Comparison of ENCODE assay signal across 8 cellular contexts in the genomic region with DNA sequence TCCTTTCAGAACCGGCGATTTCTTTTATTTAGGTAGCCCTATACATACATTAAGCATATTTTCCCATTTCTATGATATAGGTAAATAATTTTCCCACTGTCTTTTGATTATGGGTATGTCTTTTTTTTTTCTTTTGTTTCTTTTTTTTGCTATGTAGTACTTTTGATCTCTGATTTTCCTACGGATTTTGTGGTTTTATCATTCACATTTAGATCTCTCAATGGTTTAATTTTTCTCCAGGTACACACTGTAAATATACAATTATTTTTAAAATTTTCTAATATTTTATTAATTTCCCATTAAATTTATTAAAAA. TPM values are rescaled to one million over a fixed set of nuclear protein-coding genes. Genes with fewer than 3 reads are reported as not detected.
DNase-seq lines count a peak whose midpoint lies in the region; ATAC-seq and TF ChIP-seq lines count a peak whose summit lies in the region.

No MANE protein-coding gene starts in this region.

- TF ChIP-seq CTCF in astrocyte of the spinal cord (IDR thresholded peaks at IDR 0.05; ENCODE audit: low read depth, low read length) (no peak), lower leg skin (IDR thresholded peaks at IDR 0.05) (no peak), tibial artery (IDR thresholded peaks at IDR 0.05) (no peak)

- no peaks in the 10 kb centered on the region for H3K9me3 ChIP-seq in tibial artery

- H3K36me3 ChIP-seq in tibial artery = no peaks in the 10 kb centered on the region

- H3K9me3 Mint-ChIP-seq in activated T-cell treated with anti-CD3 and anti-CD28 coated beads, Interleukin-2, amount 50 U/mL, for 4 hours = peaks cover 14% of the 10 kb centered on the region

- no peaks in the 10 kb centered on the region for H3K27me3 Mint-ChIP-seq in activated T-cell treated with anti-CD3 and anti-CD28 coated beads, Interleukin-2, amount 50 U/mL, for 4 hours (ENCODE audit: low read depth)

- intact Hi-C loops in lower leg skin (cut with DNase I; ENCODE audit: low total_unique reads) = loop anchor here (10.0 kb wide), 1 partner anchor 702 kb away; a partner anchor contains a TSS
- intact Hi-C loops in tibial artery (cut with DNase I; ENCODE audit: low total_unique reads) = loop anchor here (2.0 kb wide), 1 partner anchor 72 kb away; a partner anchor contains a TSS

- no peaks in the 10 kb centered on the region for H3K27me3 ChIP-seq in tibial artery

- peaks cover 14% of the 10 kb centered on the region for H3K36me3 Mint-ChIP-seq in activated T-cell treated with anti-CD3 and anti-CD28 coated beads, Interleukin-2, amount 50 U/mL, for 4 hours (ENCODE audit: insufficient read depth)

- peaks cover 0 to 15% (median 8%) of the 10 kb centered on the region in 4 donors for H3K4me1 ChIP-seq in tibial artery

- TF ChIP-seq POLR2A in lower leg skin (IDR thresholded peaks at IDR 0.05) = no peak

- H3K4me1 Mint-ChIP-seq in activated T-cell treated with anti-CD3 and anti-CD28 coated beads, Interleukin-2, amount 50 U/mL, for 4 hours (ENCODE audit: low read depth) = peaks cover 28% of the 10 kb centered on the region

- in situ Hi-C loops in astrocyte of the spinal cord (cut with HindIII; ENCODE audit: low sequenced_read_pairs) = no loop called here

- peak overlapping the region; percentile 87 to 95 for H3K27ac ChIP-seq in tibial artery

- WGBS in lower leg skin, 2 donors = 1 to 4% methylated on average over 3 of the region's 3 CpGs

- DNase-seq in activated T-cell treated with anti-CD3 and anti-CD28 coated beads, Interleukin-2, amount 50 U/mL, for 4 hours = no peak
- no peak for DNase-seq in activated T-cell treated with anti-CD3 and anti-CD28 coated beads, Interleukin-2, amount 50 U/mL, for 1 hour
- DNase-seq in astrocyte of the spinal cord (ENCODE audit: low read depth, low spot score) (no peak), lower leg skin (ENCODE audit: low spot score in 2 of 2) (no peak), tibial artery (no peak), activated gamma-delta T cell (lab: John Stamatoyannopoulos, UW) (no peak)

- no peak for ATAC-seq in activated T-cell treated with anti-CD3 and anti-CD28 coated beads, Interleukin-2, amount 50 U/mL, for 4 hours
- ATAC-seq in HG02938 (IDR thresholded peaks at IDR 0.05; ENCODE audit: unreplicated experiment) = no peak
- ATAC-seq in esophagus mucosa = no peak

- H3K4me3 ChIP-seq in astrocyte of the spinal cord (ENCODE audit: low read depth, low read length) (peak overlapping the region; percentile 96), lower leg skin (ENCODE audit: low read depth, poor library complexity, severe bottlenecking) (peak overlapping the region; percentile 87), tibial artery (peak overlapping the region; percentile 78 to 97)

- peak overlapping the region; percentile 92 for H3K4me3 Mint-ChIP-seq in activated T-cell treated with anti-CD3 and anti-CD28 coated beads, Interleukin-2, amount 50 U/mL, for 4 hours

RNA-seq across cellular contexts. Expression of a gene that starts 0.4 kb away (rescaled TPM):
- 1 to 10 TPM; 7.5 to 7.6 (median 7.6) TPM for total RNA-seq in activated T-cell treated with anti-CD3 and anti-CD28 coated beads, Interleukin-2, amount 50 U/mL, for 4 hours
- total RNA-seq in lower leg skin (10 to 100 TPM; 10.7 to 18.9 (median 13.4) TPM), esophagus mucosa (5.7 TPM)
